ENCODE assay signal across 10 cellular contexts in the genomic region with DNA sequence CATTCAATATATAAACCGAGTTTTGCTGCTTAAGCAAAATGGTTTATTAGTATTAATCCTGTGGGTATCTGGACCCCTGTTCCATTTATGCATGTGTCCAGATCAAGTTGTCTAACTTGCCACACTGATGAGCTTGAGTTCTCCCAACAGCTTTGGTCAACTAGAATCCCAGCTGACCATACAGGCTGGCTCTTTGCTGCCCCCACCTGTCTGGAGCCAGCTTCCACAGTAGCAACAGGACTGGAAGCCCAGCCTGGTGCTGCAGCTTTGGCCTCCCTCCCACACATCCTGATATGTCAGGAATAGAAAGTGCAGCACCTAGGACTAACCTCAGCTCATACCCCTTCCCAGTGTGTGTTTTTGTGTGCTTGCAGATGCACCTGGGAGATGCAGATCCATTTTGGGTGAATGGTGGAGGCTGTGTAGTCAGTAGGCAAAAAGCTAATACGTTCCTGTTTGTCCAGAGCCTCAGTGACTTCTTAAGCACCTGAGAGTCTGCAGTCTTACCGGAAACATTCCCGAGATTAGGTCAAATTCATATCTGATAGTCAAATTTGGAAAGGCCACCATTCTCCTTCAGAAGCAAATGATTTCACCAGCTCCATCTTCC. TPM values are rescaled to one million over a fixed set of nuclear protein-coding genes. Genes with fewer than 3 reads are reported as not detected.
DNase-seq lines count a peak whose midpoint lies in the region; ATAC-seq and TF ChIP-seq lines count a peak whose summit lies in the region.
"Had no signal": no experiment of that assay in that cellular context is flagged by ENCODE, and none has a peak within 500 bp of the region (broad histone marks: within the 10 kb centered on the region; RNA-seq: fewer than 3 reads in every experiment).

No MANE protein-coding gene starts in this region.

- H3K4me1 ChIP-seq in Karpas-422 (ENCODE audit: low read length): no peaks in the 10 kb centered on the region
- H3K4me1 ChIP-seq in esophagus squamous epithelium: no peaks in the 10 kb centered on the region
- H3K4me1 ChIP-seq: BLaER1 had no signal

- peak; percentile 32 to 66 (median 54) for TF ChIP-seq CTCF in esophagus squamous epithelium (IDR thresholded peaks at IDR 0.05)

- 62 to 76% methylated on average over 4 of the region's 4 CpGs for WGBS in esophagus squamous epithelium, 2 donors

- H3K27ac ChIP-seq in Karpas-422 (ENCODE audit: low read length): no peak overlapping the region
- no peak overlapping the region for H3K27ac ChIP-seq in esophagus squamous epithelium
- H3K27ac ChIP-seq: BLaER1 had no signal

- no peak for TF ChIP-seq POLR2A in esophagus squamous epithelium (IDR thresholded peaks at IDR 0.05)

- H3K36me3 ChIP-seq in Karpas-422 (ENCODE audit: insufficient read depth, low read length) (no peaks in the 10 kb centered on the region), esophagus squamous epithelium (no peaks in the 10 kb centered on the region)
- H3K36me3 ChIP-seq: BLaER1 had no signal

- DNase-seq in NCI-H1417 (lab: John Stamatoyannopoulos, UW) (peak; percentile 44 to 77 (median 55)), NCI-H1417 treated with DMSO at 0.1 percent for 48 hours (lab: John Stamatoyannopoulos, UW) (no peak), Karpas-422 (peak; percentile 75), SK-N-DZ (ENCODE audit: low spot score) (peak; percentile 76), esophagus squamous epithelium (lab: John Stamatoyannopoulos, UW) (no peak), naive B cell (peak; percentile 53)

- peak; percentile 74 for ATAC-seq in GM21423 (IDR thresholded peaks at IDR 0.05; ENCODE audit: unreplicated experiment)
- peak; percentile 46 to 60 for ATAC-seq in naive B cell (ENCODE audit: low read depth in 2 of 2)
- ATAC-seq in HG03280 (IDR thresholded peaks at IDR 0.05; ENCODE audit: unreplicated experiment): no peak

- no peaks in the 10 kb centered on the region for H3K9me2 ChIP-seq in Karpas-422 (replicated peaks; ENCODE audit: insufficient read depth, low read length)

- intact Hi-C loops in esophagus squamous epithelium (cut with DNase I): loop anchor here (5.0 kb wide), 1 partner anchor 140 kb away; no protein-coding TSS in a partner anchor

- H3K9ac ChIP-seq in Karpas-422 (ENCODE audit: low read length): no peak overlapping the region
- H3K9ac ChIP-seq: BLaER1 had no signal

- H3K9me3 Mint-ChIP-seq in naive B cell: no peaks in the 10 kb centered on the region
- H3K9me3 Mint-ChIP-seq: activated naive CD4-positive, alpha-beta T cell treated with anti-CD3 and anti-CD28 coated beads, Interleukin-2, amount 50 U/mL, for 24 hours had no signal

- no peaks in the 10 kb centered on the region for H3K36me3 Mint-ChIP-seq in naive B cell
- H3K36me3 Mint-ChIP-seq: activated naive CD4-positive, alpha-beta T cell treated with anti-CD3 and anti-CD28 coated beads, Interleukin-2, amount 50 U/mL, for 24 hours had no signal

- no peaks in the 10 kb centered on the region for H4K20me1 ChIP-seq in Karpas-422 (ENCODE audit: insufficient read depth, low read depth, low read length)
- H4K20me1 ChIP-seq: BLaER1 had no signal

- H3K27me3 ChIP-seq in Karpas-422 (ENCODE audit: low read length) (no peaks in the 10 kb centered on the region), esophagus squamous epithelium (peaks cover 0 to 15% (median 0%) of the 10 kb centered on the region in 4 donors)
- H3K27me3 ChIP-seq: BLaER1 had no signal

- peak overlapping the region in 1 of 6 donors; percentile 24 for H3K27ac Mint-ChIP-seq in naive B cell
- H3K27ac Mint-ChIP-seq: activated naive CD4-positive, alpha-beta T cell treated with anti-CD3 and anti-CD28 coated beads, Interleukin-2, amount 50 U/mL, for 24 hours had no signal

- peaks cover 24 to 42% (median 27%) of the 10 kb centered on the region in 3 donors for H3K4me1 Mint-ChIP-seq in naive B cell
- H3K4me1 Mint-ChIP-seq: activated naive CD4-positive, alpha-beta T cell treated with anti-CD3 and anti-CD28 coated beads, Interleukin-2, amount 50 U/mL, for 24 hours had no signal

- H3K4me2 ChIP-seq in Karpas-422 (ENCODE audit: low read depth, low read length, poor library complexity, severe bottlenecking): no peak overlapping the region
- H3K4me2 ChIP-seq: BLaER1 had no signal

- H2AFZ ChIP-seq in Karpas-422 (ENCODE audit: low read length): no peak overlapping the region

- H3K27me3 Mint-ChIP-seq in naive B cell: no peaks in the 10 kb centered on the region
- H3K27me3 Mint-ChIP-seq: activated naive CD4-positive, alpha-beta T cell treated with anti-CD3 and anti-CD28 coated beads, Interleukin-2, amount 50 U/mL, for 24 hours had no signal

- no peak overlapping the region for H3K4me3 ChIP-seq in Karpas-422 (ENCODE audit: low read length)
- no peak overlapping the region for H3K4me3 ChIP-seq in esophagus squamous epithelium
- H3K4me3 ChIP-seq: BLaER1 had no signal

- H3K4me3 Mint-ChIP-seq in naive B cell: no peak overlapping the region
- H3K4me3 Mint-ChIP-seq: activated naive CD4-positive, alpha-beta T cell treated with anti-CD3 and anti-CD28 coated beads, Interleukin-2, amount 50 U/mL, for 24 hours had no signal

- H3K79me2 ChIP-seq in Karpas-422 (ENCODE audit: low read length): no peaks in the 10 kb centered on the region

- no peaks in the 10 kb centered on the region for H3K9me3 ChIP-seq in Karpas-422 (ENCODE audit: low read length)
- no peaks in the 10 kb centered on the region for H3K9me3 ChIP-seq in esophagus squamous epithelium
- H3K9me3 ChIP-seq: BLaER1 had no signal

RNA-seq across cellular contexts. Expression of a gene that starts 40.9 kb away (rescaled TPM):
- not detected in 2 replicates for total RNA-seq in Karpas-422 (2014; rRNA removed; shearing (Covaris generic); ENCODE audit: low replicate concordance)
- 17.0 and 30.1 TPM in 2 replicates for polyA plus RNA-seq in SK-N-DZ (2014; cell fraction: cytosol; rRNA removed)
- 11.1 and 15.9 TPM in 2 replicates for polyA plus RNA-seq in SK-N-DZ (2014; cell fraction: nucleus; rRNA removed)
- 1 to 10 TPM in 2 of 4 donors, not detected in 2; 1.8 to 2.3 TPM for total RNA-seq in esophagus squamous epithelium
- 10 to 100 TPM; 38.1 to 62.9 (median 48.8) TPM for polyA plus RNA-seq in naive B cell (ENCODE audit: low read depth in 6 of 6)

Comparison
In these comparisons a context has a peak if more than half of its experiments do, and no peak if none do; other contexts are left out.
1. DNase-seq: peak in NCI-H1417 (3 of 3), Karpas-422 (single experiment), SK-N-DZ (single experiment) and naive B cell (single experiment); none in NCI-H1417 treated with DMSO at 0.1 percent for 48 hours (single experiment) and esophagus squamous epithelium (single experiment).